14 cellular contexts compared by ENCODE assay signal in genomic region chr9:19665146-19665863, GRCh38.
DNase-seq lines count a peak whose midpoint lies in the region; ATAC-seq and TF ChIP-seq lines count a peak whose summit lies in the region.
"Had no signal": no experiment of that assay in that cellular context is flagged by ENCODE, and none has a peak within 500 bp of the region (broad histone marks: within the 10 kb centered on the region; RNA-seq: fewer than 3 reads in every experiment).

No MANE protein-coding gene starts in this region.

- H3K36me3 ChIP-seq in tibial nerve: no peaks in the 10 kb centered on the region
- H3K36me3 ChIP-seq: heart right ventricle, SJSA1 had no signal

- H3K27ac ChIP-seq in tibial nerve: no peak overlapping the region
- H3K27ac ChIP-seq: coronary artery, heart right ventricle, SJSA1 had no signal

- TF ChIP-seq CTCF in tibial nerve (IDR thresholded peaks at IDR 0.05): no peak

- no peaks in the 10 kb centered on the region for H3K9me3 ChIP-seq in tibial nerve
- H3K9me3 ChIP-seq: heart right ventricle, SJSA1 had no signal

- H3K4me1 ChIP-seq in tibial nerve: no peaks in the 10 kb centered on the region
- H3K4me1 ChIP-seq: SJSA1 had no signal

- peak; percentile 34 for DNase-seq in MV-4-11 (lab: John Stamatoyannopoulos, UW)
- DNase-seq in tibial nerve (ENCODE audit: low spot score in 2 of 2): no peak
- no peak for DNase-seq in A172 (ENCODE audit: low spot score)
- DNase-seq in NCI-H2196 (lab: John Stamatoyannopoulos, UW; ENCODE audit: unreplicated experiment): no peak
- DNase-seq in effector CD8-positive, alpha-beta T cell (lab: John Stamatoyannopoulos, UW): no peak
- DNase-seq: activated CD8-positive, alpha-beta memory T cell treated with anti-CD3 and anti-CD28 coated beads, Interleukin-2, amount 50 U/mL, for 48 hours; Calu3; heart right ventricle; NCI-H2029 treated with DMSO at 0.1 percent for 48 hours had no signal

- TF ChIP-seq POLR2A in GM18505 (IDR thresholded peaks at IDR 0.05; ENCODE audit: borderline replicate concordance, extremely low read depth, insufficient read depth, insufficient read length) (no peak), tibial nerve (IDR thresholded peaks at IDR 0.05) (no peak)

- 84 to 87% methylated on average over 8 to 9 of the region's 9 CpGs for WGBS in tibial nerve, 2 donors

- no peak for TF ChIP-seq EP300 in tibial nerve (IDR thresholded peaks at IDR 0.05)

- H3K27me3 ChIP-seq in tibial nerve: no peaks in the 10 kb centered on the region
- H3K27me3 ChIP-seq: SJSA1 had no signal

- ATAC-seq in GM18505 (IDR thresholded peaks at IDR 0.05; ENCODE audit: unreplicated experiment) (peak; percentile 100), GM19395 (IDR thresholded peaks at IDR 0.05; ENCODE audit: unreplicated experiment) (peak; percentile 100), HG02885 (IDR thresholded peaks at IDR 0.05; ENCODE audit: poor library complexity, unreplicated experiment) (peak; percentile 100)
- ATAC-seq: heart right ventricle had no signal

- H3K4me3 ChIP-seq in tibial nerve: no peak overlapping the region
- H3K4me3 ChIP-seq: coronary artery, heart right ventricle, SJSA1 had no signal
